5 cellular contexts compared by ENCODE assay signal in genomic region chr16:18309159-18309558, GRCh38. TPM values are rescaled to one million over a fixed set of nuclear protein-coding genes. Genes with fewer than 3 reads are reported as not detected.
"Had no signal": no experiment of that assay in that cellular context is flagged by ENCODE, and none has a peak within 500 bp of the region (broad histone marks: within the 10 kb centered on the region; RNA-seq: fewer than 3 reads in every experiment).

No MANE protein-coding gene starts in this region.

RNA-seq across cellular contexts. Expression of gene NPIPA8, which starts 27.4 kb away (rescaled TPM):
- total RNA-seq: hepatocyte, left ventricle myocardium superior, lung microvascular endothelial cell, mononuclear cell, myocyte had no signal
- polyA plus RNA-seq: hepatocyte had no signal
